Comparison of ENCODE assay signal across 1 cellular context in the genomic region with DNA sequence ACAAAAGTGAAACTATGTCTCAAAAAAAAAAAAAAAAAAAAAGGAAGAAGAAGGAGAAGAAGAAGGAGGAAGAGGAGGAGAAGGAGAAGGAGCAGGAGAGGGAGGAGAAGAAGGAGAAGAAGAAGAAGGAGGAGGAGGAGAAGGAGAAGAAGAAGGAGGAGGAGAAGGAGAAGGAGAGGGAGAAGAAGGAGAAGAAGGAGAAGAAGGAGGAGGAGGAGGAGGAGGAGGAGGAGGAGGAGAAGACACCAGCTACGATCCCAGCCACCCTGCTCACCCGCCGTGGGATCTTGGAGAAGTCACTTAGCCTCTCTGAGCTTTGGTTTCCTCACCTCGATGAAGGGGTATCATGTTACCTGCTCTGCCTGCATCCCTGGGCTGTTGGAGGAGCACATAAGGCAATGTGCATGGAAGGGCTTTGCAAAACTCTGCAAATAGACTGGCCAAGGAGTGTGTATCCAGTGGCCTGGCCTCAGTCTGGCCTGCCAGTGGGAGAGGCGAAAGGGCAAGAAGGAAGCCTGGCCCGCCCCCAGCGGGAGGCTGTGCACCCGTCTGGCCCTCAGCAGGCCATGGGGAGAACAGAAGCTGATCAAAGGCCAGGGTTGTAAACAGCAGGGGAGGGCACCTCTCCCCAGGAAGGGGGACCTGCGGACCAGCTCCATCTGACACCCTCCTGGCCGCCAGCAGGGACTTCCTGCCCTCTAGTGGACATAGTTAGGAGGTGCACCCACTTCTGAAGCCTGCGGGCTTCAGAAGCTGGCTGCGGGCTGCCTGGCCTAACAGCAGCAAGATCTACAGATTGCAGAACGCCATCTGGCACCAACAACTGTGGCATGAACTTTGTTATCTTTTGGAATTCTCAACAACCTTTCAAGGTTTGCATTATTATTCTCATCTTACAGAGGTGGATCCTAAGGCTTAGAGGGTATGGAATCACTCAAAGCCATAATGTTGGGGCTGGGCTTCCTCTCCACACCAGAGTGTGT.
TF ChIP-seq lines count a peak whose summit lies in the region.

No MANE protein-coding gene starts in this region.

TF ChIP-seq in K562, 482 proteins besides CTCF, POLR2A, EP300 and RAD21 (continued from another document):
- TF ChIP-seq, protein P1, sequence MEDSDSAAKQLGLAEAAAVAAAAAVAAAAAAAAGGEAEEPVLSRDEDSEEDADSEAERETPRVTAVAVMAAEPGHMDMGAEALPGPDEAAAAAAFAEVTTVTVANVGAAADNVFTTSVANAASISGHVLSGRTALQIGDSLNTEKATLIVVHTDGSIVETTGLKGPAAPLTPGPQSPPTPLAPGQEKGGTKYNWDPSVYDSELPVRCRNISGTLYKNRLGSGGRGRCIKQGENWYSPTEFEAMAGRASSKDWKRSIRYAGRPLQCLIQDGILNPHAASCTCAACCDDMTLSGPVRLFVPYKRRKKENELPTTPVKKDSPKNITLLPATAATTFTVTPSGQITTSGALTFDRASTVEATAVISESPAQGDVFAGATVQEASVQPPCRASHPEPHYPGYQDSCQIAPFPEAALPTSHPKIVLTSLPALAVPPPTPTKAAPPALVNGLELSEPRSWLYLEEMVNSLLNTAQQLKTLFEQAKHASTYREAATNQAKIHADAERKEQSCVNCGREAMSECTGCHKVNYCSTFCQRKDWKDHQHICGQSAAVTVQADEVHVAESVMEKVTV (CRISPR knock-in tag; IDR thresholded peaks at IDR 0.05): peak; percentile 85
- 0 out of 2 replicates have a peak, but pooled peaks have one; percentile 16 for TF ChIP-seq TEAD4 (IDR thresholded peaks at IDR 0.05; ENCODE audit: low read length)
- TF ChIP-seq TEAD4 (CRISPR knock-in tag; IDR thresholded peaks at IDR 0.05; ENCODE audit: borderline replicate concordance): no peak
- no peak for TF ChIP-seq EGR1 (conservative IDR thresholded peaks at IDR 0.05)
- no peak for TF ChIP-seq DIDO1 (tag; IDR thresholded peaks at IDR 0.05; ENCODE audit: low read depth)
- TF ChIP-seq CTBP1 (IDR thresholded peaks at IDR 0.05; ENCODE audit: borderline replicate concordance): peak; percentile 48; the same call in 1 of the 2 replicates
- no peak for TF ChIP-seq FOXA3 (CRISPR knock-in tag; conservative IDR thresholded peaks at IDR 0.05 in 1 of 2, IDR thresholded peaks at IDR 0.05 in 1 of 2)
- 0 out of 2 replicates have a peak, but pooled peaks have one; percentile 44 for TF ChIP-seq MYNN (IDR thresholded peaks at IDR 0.05)
- TF ChIP-seq MYNN (CRISPR knock-in tag; IDR thresholded peaks at IDR 0.05): no peak
- no peak for TF ChIP-seq IRF2 (CRISPR knock-in tag; IDR thresholded peaks at IDR 0.05)
- no peak for TF ChIP-seq NCOR1 (IDR thresholded peaks at IDR 0.05)
- TF ChIP-seq, protein P2, sequence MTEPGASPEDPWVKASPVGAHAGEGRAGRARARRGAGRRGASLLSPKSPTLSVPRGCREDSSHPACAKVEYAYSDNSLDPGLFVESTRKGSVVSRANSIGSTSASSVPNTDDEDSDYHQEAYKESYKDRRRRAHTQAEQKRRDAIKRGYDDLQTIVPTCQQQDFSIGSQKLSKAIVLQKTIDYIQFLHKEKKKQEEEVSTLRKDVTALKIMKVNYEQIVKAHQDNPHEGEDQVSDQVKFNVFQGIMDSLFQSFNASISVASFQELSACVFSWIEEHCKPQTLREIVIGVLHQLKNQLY (CRISPR knock-in tag; conservative IDR thresholded peaks at IDR 0.05): no peak
- no peak for TF ChIP-seq HEY1 (CRISPR knock-in tag; IDR thresholded peaks at IDR 0.05; ENCODE audit: borderline replicate concordance)
- TF ChIP-seq, protein P3, sequence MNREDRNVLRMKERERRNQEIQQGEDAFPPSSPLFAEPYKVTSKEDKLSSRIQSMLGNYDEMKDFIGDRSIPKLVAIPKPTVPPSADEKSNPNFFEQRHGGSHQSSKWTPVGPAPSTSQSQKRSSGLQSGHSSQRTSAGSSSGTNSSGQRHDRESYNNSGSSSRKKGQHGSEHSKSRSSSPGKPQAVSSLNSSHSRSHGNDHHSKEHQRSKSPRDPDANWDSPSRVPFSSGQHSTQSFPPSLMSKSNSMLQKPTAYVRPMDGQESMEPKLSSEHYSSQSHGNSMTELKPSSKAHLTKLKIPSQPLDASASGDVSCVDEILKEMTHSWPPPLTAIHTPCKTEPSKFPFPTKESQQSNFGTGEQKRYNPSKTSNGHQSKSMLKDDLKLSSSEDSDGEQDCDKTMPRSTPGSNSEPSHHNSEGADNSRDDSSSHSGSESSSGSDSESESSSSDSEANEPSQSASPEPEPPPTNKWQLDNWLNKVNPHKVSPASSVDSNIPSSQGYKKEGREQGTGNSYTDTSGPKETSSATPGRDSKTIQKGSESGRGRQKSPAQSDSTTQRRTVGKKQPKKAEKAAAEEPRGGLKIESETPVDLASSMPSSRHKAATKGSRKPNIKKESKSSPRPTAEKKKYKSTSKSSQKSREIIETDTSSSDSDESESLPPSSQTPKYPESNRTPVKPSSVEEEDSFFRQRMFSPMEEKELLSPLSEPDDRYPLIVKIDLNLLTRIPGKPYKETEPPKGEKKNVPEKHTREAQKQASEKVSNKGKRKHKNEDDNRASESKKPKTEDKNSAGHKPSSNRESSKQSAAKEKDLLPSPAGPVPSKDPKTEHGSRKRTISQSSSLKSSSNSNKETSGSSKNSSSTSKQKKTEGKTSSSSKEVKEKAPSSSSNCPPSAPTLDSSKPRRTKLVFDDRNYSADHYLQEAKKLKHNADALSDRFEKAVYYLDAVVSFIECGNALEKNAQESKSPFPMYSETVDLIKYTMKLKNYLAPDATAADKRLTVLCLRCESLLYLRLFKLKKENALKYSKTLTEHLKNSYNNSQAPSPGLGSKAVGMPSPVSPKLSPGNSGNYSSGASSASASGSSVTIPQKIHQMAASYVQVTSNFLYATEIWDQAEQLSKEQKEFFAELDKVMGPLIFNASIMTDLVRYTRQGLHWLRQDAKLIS (CRISPR knock-in tag; IDR thresholded peaks at IDR 0.05): no peak
- TF ChIP-seq ZNF707 (CRISPR knock-in tag; conservative IDR thresholded peaks at IDR 0.05): no peak
- TF ChIP-seq ZFP30 (CRISPR knock-in tag; IDR thresholded peaks at IDR 0.05; ENCODE audit: borderline replicate concordance): no peak
- no peak for TF ChIP-seq TAF7 (tag; IDR thresholded peaks at IDR 0.05)
- TF ChIP-seq, protein P4, sequence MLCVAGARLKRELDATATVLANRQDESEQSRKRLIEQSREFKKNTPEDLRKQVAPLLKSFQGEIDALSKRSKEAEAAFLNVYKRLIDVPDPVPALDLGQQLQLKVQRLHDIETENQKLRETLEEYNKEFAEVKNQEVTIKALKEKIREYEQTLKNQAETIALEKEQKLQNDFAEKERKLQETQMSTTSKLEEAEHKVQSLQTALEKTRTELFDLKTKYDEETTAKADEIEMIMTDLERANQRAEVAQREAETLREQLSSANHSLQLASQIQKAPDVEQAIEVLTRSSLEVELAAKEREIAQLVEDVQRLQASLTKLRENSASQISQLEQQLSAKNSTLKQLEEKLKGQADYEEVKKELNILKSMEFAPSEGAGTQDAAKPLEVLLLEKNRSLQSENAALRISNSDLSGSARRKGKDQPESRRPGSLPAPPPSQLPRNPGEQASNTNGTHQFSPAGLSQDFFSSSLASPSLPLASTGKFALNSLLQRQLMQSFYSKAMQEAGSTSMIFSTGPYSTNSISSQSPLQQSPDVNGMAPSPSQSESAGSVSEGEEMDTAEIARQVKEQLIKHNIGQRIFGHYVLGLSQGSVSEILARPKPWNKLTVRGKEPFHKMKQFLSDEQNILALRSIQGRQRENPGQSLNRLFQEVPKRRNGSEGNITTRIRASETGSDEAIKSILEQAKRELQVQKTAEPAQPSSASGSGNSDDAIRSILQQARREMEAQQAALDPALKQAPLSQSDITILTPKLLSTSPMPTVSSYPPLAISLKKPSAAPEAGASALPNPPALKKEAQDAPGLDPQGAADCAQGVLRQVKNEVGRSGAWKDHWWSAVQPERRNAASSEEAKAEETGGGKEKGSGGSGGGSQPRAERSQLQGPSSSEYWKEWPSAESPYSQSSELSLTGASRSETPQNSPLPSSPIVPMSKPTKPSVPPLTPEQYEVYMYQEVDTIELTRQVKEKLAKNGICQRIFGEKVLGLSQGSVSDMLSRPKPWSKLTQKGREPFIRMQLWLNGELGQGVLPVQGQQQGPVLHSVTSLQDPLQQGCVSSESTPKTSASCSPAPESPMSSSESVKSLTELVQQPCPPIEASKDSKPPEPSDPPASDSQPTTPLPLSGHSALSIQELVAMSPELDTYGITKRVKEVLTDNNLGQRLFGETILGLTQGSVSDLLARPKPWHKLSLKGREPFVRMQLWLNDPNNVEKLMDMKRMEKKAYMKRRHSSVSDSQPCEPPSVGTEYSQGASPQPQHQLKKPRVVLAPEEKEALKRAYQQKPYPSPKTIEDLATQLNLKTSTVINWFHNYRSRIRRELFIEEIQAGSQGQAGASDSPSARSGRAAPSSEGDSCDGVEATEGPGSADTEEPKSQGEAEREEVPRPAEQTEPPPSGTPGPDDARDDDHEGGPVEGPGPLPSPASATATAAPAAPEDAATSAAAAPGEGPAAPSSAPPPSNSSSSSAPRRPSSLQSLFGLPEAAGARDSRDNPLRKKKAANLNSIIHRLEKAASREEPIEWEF (CRISPR knock-in tag; IDR thresholded peaks at IDR 0.05): no peak
- TF ChIP-seq, protein P5, sequence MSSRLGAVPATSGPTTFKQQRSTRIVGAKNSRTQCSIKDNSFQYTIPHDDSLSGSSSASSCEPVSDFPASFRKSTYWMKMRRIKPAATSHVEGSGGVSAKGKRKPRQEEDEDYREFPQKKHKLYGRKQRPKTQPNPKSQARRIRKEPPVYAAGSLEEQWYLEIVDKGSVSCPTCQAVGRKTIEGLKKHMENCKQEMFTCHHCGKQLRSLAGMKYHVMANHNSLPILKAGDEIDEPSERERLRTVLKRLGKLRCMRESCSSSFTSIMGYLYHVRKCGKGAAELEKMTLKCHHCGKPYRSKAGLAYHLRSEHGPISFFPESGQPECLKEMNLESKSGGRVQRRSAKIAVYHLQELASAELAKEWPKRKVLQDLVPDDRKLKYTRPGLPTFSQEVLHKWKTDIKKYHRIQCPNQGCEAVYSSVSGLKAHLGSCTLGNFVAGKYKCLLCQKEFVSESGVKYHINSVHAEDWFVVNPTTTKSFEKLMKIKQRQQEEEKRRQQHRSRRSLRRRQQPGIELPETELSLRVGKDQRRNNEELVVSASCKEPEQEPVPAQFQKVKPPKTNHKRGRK (tag; IDR thresholded peaks at IDR 0.05): peak; percentile 61
- peak; percentile 81 for TF ChIP-seq CC2D1A (IDR thresholded peaks at IDR 0.05)
- no peak for TF ChIP-seq U2AF1 (optimal IDR thresholded peaks at IDR 0.05; ENCODE audit: low read depth, low read length)
- no peak for TF ChIP-seq RHOXF2B (CRISPR knock-in tag; conservative IDR thresholded peaks at IDR 0.05)
- TF ChIP-seq CXXC5 (CRISPR knock-in tag; IDR thresholded peaks at IDR 0.05): no peak
- TF ChIP-seq RBM17 (IDR thresholded peaks at IDR 0.05; ENCODE audit: borderline replicate concordance, low read depth, low read length): no peak
- no peak for TF ChIP-seq THRAP3 (IDR thresholded peaks at IDR 0.05; ENCODE audit: borderline replicate concordance)
- TF ChIP-seq NCOA6 (IDR thresholded peaks at IDR 0.05): no peak
- TF ChIP-seq, protein P6, sequence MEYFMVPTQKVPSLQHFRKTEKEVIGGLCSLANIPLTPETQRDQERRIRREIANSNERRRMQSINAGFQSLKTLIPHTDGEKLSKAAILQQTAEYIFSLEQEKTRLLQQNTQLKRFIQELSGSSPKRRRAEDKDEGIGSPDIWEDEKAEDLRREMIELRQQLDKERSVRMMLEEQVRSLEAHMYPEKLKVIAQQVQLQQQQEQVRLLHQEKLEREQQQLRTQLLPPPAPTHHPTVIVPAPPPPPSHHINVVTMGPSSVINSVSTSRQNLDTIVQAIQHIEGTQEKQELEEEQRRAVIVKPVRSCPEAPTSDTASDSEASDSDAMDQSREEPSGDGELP (CRISPR knock-in tag; IDR thresholded peaks at IDR 0.05; ENCODE audit: borderline replicate concordance): peak; percentile 50; the same call in 1 of the 2 replicates
- no peak for TF ChIP-seq RUNX1 (IDR thresholded peaks at IDR 0.05; ENCODE audit: low read depth)
- TF ChIP-seq HCFC1 (IDR thresholded peaks at IDR 0.05; ENCODE audit: low read depth, low read length): 0 out of 2 replicates have a peak, but pooled peaks have one; percentile 46
- TF ChIP-seq ZBTB7A (IDR thresholded peaks at IDR 0.05; ENCODE audit: borderline replicate concordance, control insufficient read depth, low read depth, low read length): peak; percentile 48; the same call in 1 of the 2 replicates
- no peak for TF ChIP-seq MAFF (IDR thresholded peaks at IDR 0.05; ENCODE audit: low read length)
- TF ChIP-seq, protein P7, sequence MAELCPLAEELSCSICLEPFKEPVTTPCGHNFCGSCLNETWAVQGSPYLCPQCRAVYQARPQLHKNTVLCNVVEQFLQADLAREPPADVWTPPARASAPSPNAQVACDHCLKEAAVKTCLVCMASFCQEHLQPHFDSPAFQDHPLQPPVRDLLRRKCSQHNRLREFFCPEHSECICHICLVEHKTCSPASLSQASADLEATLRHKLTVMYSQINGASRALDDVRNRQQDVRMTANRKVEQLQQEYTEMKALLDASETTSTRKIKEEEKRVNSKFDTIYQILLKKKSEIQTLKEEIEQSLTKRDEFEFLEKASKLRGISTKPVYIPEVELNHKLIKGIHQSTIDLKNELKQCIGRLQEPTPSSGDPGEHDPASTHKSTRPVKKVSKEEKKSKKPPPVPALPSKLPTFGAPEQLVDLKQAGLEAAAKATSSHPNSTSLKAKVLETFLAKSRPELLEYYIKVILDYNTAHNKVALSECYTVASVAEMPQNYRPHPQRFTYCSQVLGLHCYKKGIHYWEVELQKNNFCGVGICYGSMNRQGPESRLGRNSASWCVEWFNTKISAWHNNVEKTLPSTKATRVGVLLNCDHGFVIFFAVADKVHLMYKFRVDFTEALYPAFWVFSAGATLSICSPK (IDR thresholded peaks at IDR 0.05; ENCODE audit: borderline replicate concordance): no peak
- TF ChIP-seq ZNF217 (CRISPR knock-in tag; IDR thresholded peaks at IDR 0.05): no peak
- no peak for TF ChIP-seq HNRNPL (IDR thresholded peaks at IDR 0.05; ENCODE audit: low read depth, low read length)
- TF ChIP-seq LCOR (CRISPR knock-in tag; IDR thresholded peaks at IDR 0.05): no peak
